18 cellular contexts compared by ENCODE assay signal in genomic region chr2:154125900-154126299, GRCh38.
"Had no signal": no experiment of that assay in that cellular context is flagged by ENCODE, and none has a peak within 500 bp of the region (broad histone marks: within the 10 kb centered on the region; RNA-seq: fewer than 3 reads in every experiment).

No MANE protein-coding gene starts in this region.

- H3K4me3 ChIP-seq: left lung, spleen, thoracic aorta, upper lobe of left lung had no signal

- DNase-seq: activated CD4-positive, alpha-beta T cell treated with anti-CD3 and anti-CD28 coated beads, Interleukin-2, amount 10 ng/mL, durations not matched to agents 24 days and 14 days; activated CD4-positive, CD25-positive, alpha-beta regulatory T cell; activated CD8-positive, alpha-beta T cell treated with anti-CD3 and anti-CD28 coated beads, Interleukin-2, amount 10 ng/mL, durations not matched to agents 7 days and 5 days; activated naive CD4-positive, alpha-beta T cell treated with anti-CD3 and anti-CD28 coated beads, Interleukin-2, amount 10 ng/mL, durations not matched to agents 7 days and 5 days; activated naive CD8-positive, alpha-beta T cell treated with anti-CD3 and anti-CD28 coated beads, Interleukin-2, amount 50 U/mL, for 24 hours; activated T-cell treated with anti-CD3 and anti-CD28 coated beads, Interleukin-2, amount 50 U/mL, for 24 hours; aorta; cortex of kidney; foreskin melanocyte; glutamatergic neuron; hippocampal formation; kidney; midbrain; spleen; stimulated activated CD4-positive, alpha-beta T cell treated with anti-CD3 and anti-CD28 coated beads, Interleukin-4, amount 100 ng/mL, for 4 hours had no signal
